Comparison of ENCODE assay signal across 24 cellular contexts in the genomic region with DNA sequence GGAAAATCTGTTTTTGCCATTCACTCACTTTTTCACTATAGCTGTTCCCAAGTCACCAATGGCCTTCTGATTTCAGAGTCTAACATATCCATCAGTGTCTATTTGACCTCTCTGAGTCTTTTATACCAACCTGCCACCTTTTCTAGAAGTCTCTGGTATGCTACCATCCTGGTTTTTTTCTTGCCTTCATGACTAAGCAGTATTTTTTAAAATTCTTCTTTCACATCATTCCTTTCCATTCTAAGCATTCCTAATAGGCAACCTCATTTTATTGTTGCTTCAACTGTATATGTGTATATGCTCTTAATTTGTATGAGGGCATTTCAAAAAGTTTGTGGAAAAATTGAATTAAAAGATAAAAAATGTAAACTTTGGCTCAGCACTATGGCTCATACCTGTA. TPM values are rescaled to one million over a fixed set of nuclear protein-coding genes. Genes with fewer than 3 reads are reported as not detected.
DNase-seq lines count a peak whose midpoint lies in the region; ATAC-seq and TF ChIP-seq lines count a peak whose summit lies in the region.
"Had no signal": no experiment of that assay in that cellular context is flagged by ENCODE, and none has a peak within 500 bp of the region (broad histone marks: within the 10 kb centered on the region; RNA-seq: fewer than 3 reads in every experiment).

No MANE protein-coding gene starts in this region.

- ATAC-seq in activated T-cell treated with anti-CD3 and anti-CD28 coated beads, Interleukin-2, amount 50 U/mL, for 72 hours (replicated peaks in 1 of 2) = no peak
- ATAC-seq in activated T-cell treated with anti-CD3 and anti-CD28 coated beads, Interleukin-2, amount 50 U/mL, for 4 hours = no peak
- no peak for ATAC-seq in T-helper 17 cell
- ATAC-seq in upper lobe of right lung = no peak
- ATAC-seq in GM18505 (IDR thresholded peaks at IDR 0.05; ENCODE audit: unreplicated experiment) = no peak
- ATAC-seq: Right ventricle myocardium inferior had no signal

- peaks cover 33% of the 10 kb centered on the region for H3K79me2 ChIP-seq in GM23248 (ENCODE audit: insufficient read depth)

- H3K4me2 ChIP-seq in GM23248 (ENCODE audit: unreplicated experiment) = no peak overlapping the region
- H3K4me2 ChIP-seq: KMS-11, PC-9 had no signal

- H3F3A ChIP-seq in GM23248 (ENCODE audit: insufficient read depth) = no peaks in the 10 kb centered on the region

- H3K4me1 Mint-ChIP-seq in activated T-cell treated with anti-CD3 and anti-CD28 coated beads, Interleukin-2, amount 50 U/mL, for 72 hours (ENCODE audit: low read depth) = peaks cover 36% of the 10 kb centered on the region
- H3K4me1 Mint-ChIP-seq in activated T-cell treated with anti-CD3 and anti-CD28 coated beads, Interleukin-2, amount 50 U/mL, for 4 hours (ENCODE audit: low read depth) = peaks cover 36% of the 10 kb centered on the region
- H3K4me1 Mint-ChIP-seq in T-helper 17 cell = peaks cover 31% of the 10 kb centered on the region

- no peaks in the 10 kb centered on the region for H4K20me1 ChIP-seq in GM23248 (ENCODE audit: insufficient read depth)

- H3K27me3 ChIP-seq in GM23248 (replicated peaks; ENCODE audit: insufficient read depth) (no peaks in the 10 kb centered on the region), upper lobe of right lung (no peaks in the 10 kb centered on the region)
- H3K27me3 ChIP-seq: SJSA1 had no signal

- H3K9ac ChIP-seq in GM23248 = no peak overlapping the region
- H3K9ac ChIP-seq: KMS-11 had no signal

- peak overlapping the region; percentile 17 for H3K27ac Mint-ChIP-seq in activated T-cell treated with anti-CD3 and anti-CD28 coated beads, Interleukin-2, amount 50 U/mL, for 72 hours
- peak overlapping the region; percentile 41 for H3K27ac Mint-ChIP-seq in T-helper 17 cell

- in situ Hi-C loops in GM23248 (cut with MboI) = no loop called here

- TF ChIP-seq CTCF in upper lobe of right lung (IDR thresholded peaks at IDR 0.05) = no peak

- H3K9me3 Mint-ChIP-seq in activated T-cell treated with anti-CD3 and anti-CD28 coated beads, Interleukin-2, amount 50 U/mL, for 72 hours = no peaks in the 10 kb centered on the region
- H3K9me3 Mint-ChIP-seq in activated T-cell treated with anti-CD3 and anti-CD28 coated beads, Interleukin-2, amount 50 U/mL, for 4 hours = no peaks in the 10 kb centered on the region
- H3K9me3 Mint-ChIP-seq: CD8-positive, alpha-beta memory T cell had no signal

- intact Hi-C loops in upper lobe of right lung (cut with DNase I) = no loop called here

- H3K27ac ChIP-seq in GM23248 = no peak overlapping the region
- H3K27ac ChIP-seq in upper lobe of right lung = no peak overlapping the region
- H3K27ac ChIP-seq: KMS-11, PC-9, SJSA1 had no signal

- peak overlapping the region in 1 of 2 donors; percentile 2 for H3K4me3 Mint-ChIP-seq in activated T-cell treated with anti-CD3 and anti-CD28 coated beads, Interleukin-2, amount 50 U/mL, for 72 hours
- no peak overlapping the region for H3K4me3 Mint-ChIP-seq in activated T-cell treated with anti-CD3 and anti-CD28 coated beads, Interleukin-2, amount 50 U/mL, for 4 hours
- H3K4me3 Mint-ChIP-seq in T-helper 17 cell = peak overlapping the region; percentile 15

- H3K36me3 Mint-ChIP-seq in activated T-cell treated with anti-CD3 and anti-CD28 coated beads, Interleukin-2, amount 50 U/mL, for 72 hours (ENCODE audit: insufficient read depth in 2 of 2) = peaks cover 11 to 12% of the 10 kb centered on the region in 2 donors
- peaks cover 13% of the 10 kb centered on the region for H3K36me3 Mint-ChIP-seq in activated T-cell treated with anti-CD3 and anti-CD28 coated beads, Interleukin-2, amount 50 U/mL, for 4 hours (ENCODE audit: insufficient read depth)
- H3K36me3 Mint-ChIP-seq in T-helper 17 cell (ENCODE audit: low read depth) = peaks cover 11% of the 10 kb centered on the region

- H3K36me3 ChIP-seq in GM23248 (ENCODE audit: low read depth) (no peaks in the 10 kb centered on the region), upper lobe of right lung (peaks cover 8% of the 10 kb centered on the region)

- DNase-seq in activated T-cell treated with anti-CD3 and anti-CD28 coated beads, Interleukin-2, amount 50 U/mL, for 72 hours = no peak
- DNase-seq in activated T-cell treated with anti-CD3 and anti-CD28 coated beads, Interleukin-2, amount 50 U/mL, for 4 hours = no peak
- DNase-seq in GM23248 (peak; percentile 28), T-helper 17 cell (no peak), iris pigment epithelial cell (ENCODE audit: low read depth) (peak; percentile 36), upper lobe of right lung (no peak), kidney tubule cell (ENCODE audit: low spot score) (no peak)
- DNase-seq: 8988T; ACHN; AML-193; C1 segment of cervical spinal cord; CD8-positive, alpha-beta memory T cell; DMS 273 treated with DMSO at 0.1 percent for 48 hours; DMS79 treated with DMSO at 0.1 percent for 48 hours; H7; MM.1S; NCI-H2029; NCI-H446 treated with DMSO at 0.1 percent for 48 hours; NCI-H526 treated with DMSO at 0.1 percent for 48 hours; PC-9 had no signal

- H3K4me1 ChIP-seq in GM23248 (ENCODE audit: insufficient read depth) (peaks cover 18% of the 10 kb centered on the region; the same call in 1 of the 2 replicates), upper lobe of right lung (peaks cover 18% of the 10 kb centered on the region)

- H3K9me3 ChIP-seq in GM23248 (ENCODE audit: low read depth) = no peaks in the 10 kb centered on the region
- H3K9me3 ChIP-seq in T-helper 17 cell (ENCODE audit: control insufficient read depth, low read length, poor library complexity, severe bottlenecking) = no peaks in the 10 kb centered on the region
- no peaks in the 10 kb centered on the region for H3K9me3 ChIP-seq in upper lobe of right lung
- H3K9me3 ChIP-seq: SJSA1 had no signal

- no peak overlapping the region for H2AFZ ChIP-seq in GM23248
- H2AFZ ChIP-seq: PC-9 had no signal

- no peaks in the 10 kb centered on the region for H3K9me2 ChIP-seq in GM23248 (ENCODE audit: insufficient read depth)

- no peak for TF ChIP-seq POLR2A in GM18505 (IDR thresholded peaks at IDR 0.05; ENCODE audit: borderline replicate concordance, extremely low read depth, insufficient read depth, insufficient read length)

- no peak overlapping the region for H3K4me3 ChIP-seq in GM23248
- no peak overlapping the region for H3K4me3 ChIP-seq in upper lobe of right lung
- H3K4me3 ChIP-seq: PC-9, SJSA1 had no signal

- no peaks in the 10 kb centered on the region for H3K27me3 Mint-ChIP-seq in activated T-cell treated with anti-CD3 and anti-CD28 coated beads, Interleukin-2, amount 50 U/mL, for 72 hours (ENCODE audit: low read depth)
- H3K27me3 Mint-ChIP-seq in activated T-cell treated with anti-CD3 and anti-CD28 coated beads, Interleukin-2, amount 50 U/mL, for 4 hours (ENCODE audit: low read depth) = no peaks in the 10 kb centered on the region
- H3K27me3 Mint-ChIP-seq in T-helper 17 cell = no peaks in the 10 kb centered on the region

RNA-seq across cellular contexts. Expression of gene IRAK4, which starts 5.0 kb away (rescaled TPM):
- 10 to 100 TPM; 41.4 TPM for total RNA-seq in activated T-cell treated with anti-CD3 and anti-CD28 coated beads, Interleukin-2, amount 50 U/mL, for 72 hours
- total RNA-seq in activated T-cell treated with anti-CD3 and anti-CD28 coated beads, Interleukin-2, amount 50 U/mL, for 4 hours = 10 to 100 TPM; 15.4 to 17.5 (median 16.7) TPM
- 17.6 and 24.0 TPM in 2 replicates for total RNA-seq in GM23248 (2014; rRNA removed; shearing (Covaris generic))
- 11.5 and 12.0 TPM in 2 replicates for polyA plus RNA-seq in GM23248 (2016; fragmentation: Nextera tagmentation; extraction: Ambion mirVana)
- total RNA-seq in T-helper 17 cell (10 to 100 TPM; 44.5 to 53.6 TPM), upper lobe of right lung (18.4 TPM)

RNA-seq across cellular contexts. Expression of gene PUS7L, which starts 5.2 kb away (rescaled TPM):
- total RNA-seq in activated T-cell treated with anti-CD3 and anti-CD28 coated beads, Interleukin-2, amount 50 U/mL, for 72 hours = 10 to 100 TPM; 18.1 to 21.8 TPM
- 10 to 100 TPM; 21.2 to 23.4 (median 22.4) TPM for total RNA-seq in activated T-cell treated with anti-CD3 and anti-CD28 coated beads, Interleukin-2, amount 50 U/mL, for 4 hours
- total RNA-seq in GM23248 (2014; rRNA removed; shearing (Covaris generic)) = 15.0 and 20.6 TPM in 2 replicates
- polyA plus RNA-seq in GM23248 (2016; fragmentation: Nextera tagmentation; extraction: Ambion mirVana) = 23.1 and 23.3 TPM in 2 replicates
- total RNA-seq in T-helper 17 cell = 10 to 100 TPM; 10.7 to 16.8 TPM
- total RNA-seq in upper lobe of right lung = 11.7 TPM

RNA-seq across cellular contexts. Expression of gene TWF1, which starts 42.3 kb away (rescaled TPM):
- 10 to 100 TPM; 14.5 to 19.1 TPM for total RNA-seq in activated T-cell treated with anti-CD3 and anti-CD28 coated beads, Interleukin-2, amount 50 U/mL, for 72 hours
- total RNA-seq in activated T-cell treated with anti-CD3 and anti-CD28 coated beads, Interleukin-2, amount 50 U/mL, for 4 hours = 10 to 100 TPM; 35.9 to 46.2 (median 40.7) TPM
- total RNA-seq in GM23248 (2014; rRNA removed; shearing (Covaris generic)) = 197 and 246 TPM in 2 replicates
- polyA plus RNA-seq in GM23248 (2016; fragmentation: Nextera tagmentation; extraction: Ambion mirVana) = 139 and 141 TPM in 2 replicates
- total RNA-seq in T-helper 17 cell (10 to 100 TPM; 46.4 to 60.7 TPM), upper lobe of right lung (52.1 TPM)

Comparison
In these comparisons a context has a peak if more than half of its experiments do, and no peak if none do; other contexts are left out.
1. DNase-seq: peak in GM23248 (single experiment) and iris pigment epithelial cell (single experiment); none in activated T-cell treated with anti-CD3 and anti-CD28 coated beads, Interleukin-2, amount 50 U/mL, for 72 hours (0 of 2), activated T-cell treated with anti-CD3 and anti-CD28 coated beads, Interleukin-2, amount 50 U/mL, for 4 hours (single experiment), T-helper 17 cell (0 of 3), upper lobe of right lung (single experiment) and kidney tubule cell (single experiment).